Comparison of ENCODE assay signal across 8 cellular contexts in the genomic region with DNA sequence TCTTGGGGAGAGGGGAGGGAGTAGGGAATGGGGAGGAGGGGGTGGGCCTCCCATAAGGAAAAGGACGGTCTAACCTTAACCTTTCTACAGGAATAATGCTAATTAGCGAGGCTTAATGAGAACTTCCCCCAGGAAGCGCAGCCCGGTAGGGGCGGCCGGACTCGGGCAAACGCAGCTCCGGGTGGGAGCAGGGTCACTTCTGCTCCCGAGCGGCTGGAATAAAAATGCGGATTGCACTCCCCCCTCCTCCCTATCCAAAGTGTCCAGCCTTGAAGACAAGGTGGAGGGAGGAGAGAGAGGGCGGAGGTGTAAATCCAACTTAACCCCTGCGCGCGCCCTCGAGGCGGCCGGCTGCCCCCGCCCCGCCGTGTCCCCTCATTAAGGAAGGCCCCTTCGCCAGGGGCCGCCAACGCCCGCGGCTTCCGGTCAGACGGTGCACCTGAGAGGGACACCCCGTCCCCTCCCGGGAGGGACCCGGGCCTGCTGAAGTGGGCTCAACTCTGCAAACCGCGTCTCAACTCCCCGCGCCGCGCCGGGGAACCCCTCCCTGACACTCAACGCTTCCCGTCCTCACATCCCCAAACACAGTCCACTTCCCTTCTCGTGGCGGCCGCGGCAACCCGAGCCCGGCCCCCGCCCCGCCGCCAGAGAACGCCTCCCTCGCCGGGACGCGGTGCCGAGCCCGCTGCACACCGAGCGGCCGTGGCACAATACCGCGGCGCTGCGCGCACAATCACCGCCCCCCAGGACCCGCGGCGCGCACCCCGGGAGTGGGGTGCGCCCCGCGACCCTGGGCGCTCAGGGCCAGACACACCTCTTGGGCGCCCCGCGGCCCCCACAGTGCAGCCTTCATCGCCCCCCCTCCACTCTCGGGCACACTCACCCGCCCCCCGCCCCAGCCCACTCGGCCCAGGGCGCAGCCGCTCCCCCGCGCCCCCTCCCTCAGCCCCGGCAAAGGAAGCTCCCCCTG.
DNase-seq lines count a peak whose midpoint lies in the region; TF ChIP-seq lines count a peak whose summit lies in the region.

No MANE protein-coding gene starts in this region.

- peak overlapping the region; percentile 70 to 95 (median 90) for H3K27ac ChIP-seq in Peyer's patch
- peak overlapping the region in 20 of 21 experiments; percentile 1 to 94 (median 80) for H3K27ac ChIP-seq in skin epidermis

- TF ChIP-seq POLR2A in Peyer's patch (IDR thresholded peaks at IDR 0.05): no peak

- H3K4me3 ChIP-seq in Peyer's patch: peak overlapping the region; percentile 75 to 92 (median 84)
- peak overlapping the region; percentile 72 for H3K4me3 ChIP-seq in astrocyte of the spinal cord (ENCODE audit: low read depth, low read length)
- peak overlapping the region; percentile 83 for H3K4me3 ChIP-seq in iPS-15b (ENCODE audit: low read depth, low read length)
- H3K4me3 ChIP-seq in skin epidermis: peak overlapping the region; percentile 51 to 83 (median 77)

- H3K9ac ChIP-seq in iPS-15b (ENCODE audit: low read depth, low read length): peak overlapping the region; percentile 73

- H3K9me3 ChIP-seq in Peyer's patch (no peaks in the 10 kb centered on the region), iPS-15b (ENCODE audit: control insufficient read depth, insufficient read depth, low read length) (no peaks in the 10 kb centered on the region)

- H3K27me3 ChIP-seq in Peyer's patch (no peaks in the 10 kb centered on the region), iPS-15b (ENCODE audit: control insufficient read depth, insufficient read depth, low read length) (peaks cover 5% of the 10 kb centered on the region)

- DNase-seq in NCI-H146 (lab: John Stamatoyannopoulos, UW) (peak; percentile 73), NCI-H146 treated with DMSO at 0.1 percent for 48 hours (lab: John Stamatoyannopoulos, UW; ENCODE audit: unreplicated experiment) (no peak), Peyer's patch (peak; percentile 41 to 70 (median 69)), astrocyte of the spinal cord (ENCODE audit: low read depth, low spot score) (no peak), NCI-H446 treated with DMSO at 0.1 percent for 48 hours (lab: John Stamatoyannopoulos, UW) (no peak), COR-L47 (lab: John Stamatoyannopoulos, UW) (no peak)

- TF ChIP-seq CTCF in Peyer's patch (IDR thresholded peaks at IDR 0.05) (no peak), astrocyte of the spinal cord (IDR thresholded peaks at IDR 0.05; ENCODE audit: low read depth, low read length) (no peak)

- in situ Hi-C loops in astrocyte of the spinal cord (cut with HindIII; ENCODE audit: low sequenced_read_pairs): no loop called here

- H3K36me3 ChIP-seq in Peyer's patch (no peaks in the 10 kb centered on the region), iPS-15b (ENCODE audit: control insufficient read depth, insufficient read depth, low read length) (no peaks in the 10 kb centered on the region)

- H3K4me1 ChIP-seq in Peyer's patch (peaks cover 2 to 65% (median 12%) of the 10 kb centered on the region in 4 donors), iPS-15b (ENCODE audit: control insufficient read depth, insufficient read depth, low read length) (peaks cover 26% of the 10 kb centered on the region)

Comparison
In these comparisons a context has a peak if more than half of its experiments do, and no peak if none do; other contexts are left out.
1. DNase-seq: peak in NCI-H146 (single experiment) and Peyer's patch (3 of 3); none in NCI-H146 treated with DMSO at 0.1 percent for 48 hours (single experiment), astrocyte of the spinal cord (single experiment), NCI-H446 treated with DMSO at 0.1 percent for 48 hours (single experiment) and COR-L47 (single experiment).
2. Peak in every context shown above with its lines, with median percentiles within 50 percentile points of each other: H3K4me3 ChIP-seq.